11 cellular contexts compared by ENCODE assay signal in the genomic region with DNA sequence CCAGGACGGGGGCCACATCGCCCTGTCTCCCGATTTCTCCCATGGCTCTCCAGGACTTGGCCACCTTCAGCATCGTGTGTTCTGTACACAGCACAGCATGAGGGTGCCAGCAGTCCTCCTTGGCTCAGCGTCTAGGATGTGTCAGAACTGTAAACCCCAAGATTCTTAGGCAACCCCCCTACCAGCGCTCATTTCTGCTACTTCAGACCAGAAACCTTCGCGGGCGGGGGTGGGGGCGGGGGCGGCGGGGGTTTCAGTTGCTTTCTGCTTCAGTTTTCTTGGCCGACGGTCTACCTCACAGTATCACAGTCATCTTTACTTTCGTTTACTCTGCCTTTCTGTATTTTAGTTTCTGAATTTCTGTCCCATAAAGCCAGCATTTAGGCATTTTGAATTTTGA.
DNase-seq lines count a peak whose midpoint lies in the region; ATAC-seq lines count a peak whose summit lies in the region.
"Had no signal": no experiment of that assay in that cellular context is flagged by ENCODE, and none has a peak within 500 bp of the region (broad histone marks: within the 10 kb centered on the region; RNA-seq: fewer than 3 reads in every experiment).

No MANE protein-coding gene starts in this region.

- peak; percentile 36 for ATAC-seq in HG03558 (IDR thresholded peaks at IDR 0.05; ENCODE audit: extremely low read depth, unreplicated experiment)
- peak; percentile 78 to 83 for ATAC-seq in activated naive CD4-positive, alpha-beta T cell treated with anti-CD3 and anti-CD28 coated beads, Interleukin-2, amount 50 U/mL, for 72 hours
- ATAC-seq in stimulated activated naive CD8-positive, alpha-beta T cell treated with anti-CD3 and anti-CD28 coated beads, Interleukin-15, amount 100 ng/mL, for 72 hours: peak; percentile 95

- no peaks in the 10 kb centered on the region for H3K27me3 Mint-ChIP-seq in stimulated activated naive CD8-positive, alpha-beta T cell treated with anti-CD3 and anti-CD28 coated beads, Interleukin-15, amount 100 ng/mL, for 72 hours

- DNase-seq in activated T-cell treated with anti-CD3 and anti-CD28 coated beads for 24 hours (ENCODE audit: low read depth) (peak; percentile 25), HUDEP-2 (lab: John Stamatoyannopoulos, UW; ENCODE audit: unreplicated experiment in 76 of 76) (no peak), NCI-H1417 (lab: John Stamatoyannopoulos, UW) (no peak), putamen (ENCODE audit: low spot score) (no peak)
- DNase-seq in activated T-cell treated with anti-CD3 and anti-CD28 coated beads, Interleukin-2, amount 50 U/mL, for 1 hour: no peak
- peak in 1 of 2 donors; percentile 23 for DNase-seq in activated naive CD4-positive, alpha-beta T cell treated with anti-CD3 and anti-CD28 coated beads, Interleukin-2, amount 50 U/mL, for 72 hours (ENCODE audit: low spot score in 2 of 2)
- peak; percentile 22 to 48 for DNase-seq in stimulated activated naive CD8-positive, alpha-beta T cell treated with anti-CD3 and anti-CD28 coated beads, Interleukin-15, amount 100 ng/mL, for 72 hours
- DNase-seq: foreskin melanocyte, IMR-90 had no signal

- peaks cover 21% of the 10 kb centered on the region for H3K4me1 Mint-ChIP-seq in stimulated activated naive CD8-positive, alpha-beta T cell treated with anti-CD3 and anti-CD28 coated beads, Interleukin-15, amount 100 ng/mL, for 72 hours

- H3K36me3 Mint-ChIP-seq in activated naive CD4-positive, alpha-beta T cell treated with anti-CD3 and anti-CD28 coated beads, Interleukin-2, amount 50 U/mL, for 72 hours: no peaks in the 10 kb centered on the region

- H3K9me3 Mint-ChIP-seq in activated naive CD4-positive, alpha-beta T cell treated with anti-CD3 and anti-CD28 coated beads, Interleukin-2, amount 50 U/mL, for 72 hours: no peaks in the 10 kb centered on the region
- H3K9me3 Mint-ChIP-seq in stimulated activated naive CD8-positive, alpha-beta T cell treated with anti-CD3 and anti-CD28 coated beads, Interleukin-15, amount 100 ng/mL, for 72 hours: no peaks in the 10 kb centered on the region
- H3K9me3 Mint-ChIP-seq: nephron had no signal

- H3K4me3 Mint-ChIP-seq in stimulated activated naive CD8-positive, alpha-beta T cell treated with anti-CD3 and anti-CD28 coated beads, Interleukin-15, amount 100 ng/mL, for 72 hours: peak overlapping the region; percentile 46 to 67
- H3K4me3 Mint-ChIP-seq: nephron had no signal

- H3K27ac Mint-ChIP-seq in activated naive CD4-positive, alpha-beta T cell treated with anti-CD3 and anti-CD28 coated beads, Interleukin-2, amount 50 U/mL, for 72 hours: peak overlapping the region in 1 of 2 donors; percentile 57
- H3K27ac Mint-ChIP-seq in stimulated activated naive CD8-positive, alpha-beta T cell treated with anti-CD3 and anti-CD28 coated beads, Interleukin-15, amount 100 ng/mL, for 72 hours: peak overlapping the region in 1 of 2 donors; percentile 34
- H3K27ac Mint-ChIP-seq: nephron had no signal

Comparison
In these comparisons a context has a peak if more than half of its experiments do, and no peak if none do; other contexts are left out.
1. DNase-seq: peak in activated T-cell treated with anti-CD3 and anti-CD28 coated beads for 24 hours (single experiment) and stimulated activated naive CD8-positive, alpha-beta T cell treated with anti-CD3 and anti-CD28 coated beads, Interleukin-15, amount 100 ng/mL, for 72 hours (2 of 2); none in activated T-cell treated with anti-CD3 and anti-CD28 coated beads, Interleukin-2, amount 50 U/mL, for 1 hour (single experiment), HUDEP-2 (0 of 76), NCI-H1417 (0 of 3) and putamen (single experiment).
2. ATAC-seq: peak in every context shown above with its lines; median percentile 95 in stimulated activated naive CD8-positive, alpha-beta T cell treated with anti-CD3 and anti-CD28 coated beads, Interleukin-15, amount 100 ng/mL, for 72 hours; 80 in activated naive CD4-positive, alpha-beta T cell treated with anti-CD3 and anti-CD28 coated beads, Interleukin-2, amount 50 U/mL, for 72 hours; 36 in HG03558.